8 cellular contexts compared by ENCODE assay signal in the genomic region with DNA sequence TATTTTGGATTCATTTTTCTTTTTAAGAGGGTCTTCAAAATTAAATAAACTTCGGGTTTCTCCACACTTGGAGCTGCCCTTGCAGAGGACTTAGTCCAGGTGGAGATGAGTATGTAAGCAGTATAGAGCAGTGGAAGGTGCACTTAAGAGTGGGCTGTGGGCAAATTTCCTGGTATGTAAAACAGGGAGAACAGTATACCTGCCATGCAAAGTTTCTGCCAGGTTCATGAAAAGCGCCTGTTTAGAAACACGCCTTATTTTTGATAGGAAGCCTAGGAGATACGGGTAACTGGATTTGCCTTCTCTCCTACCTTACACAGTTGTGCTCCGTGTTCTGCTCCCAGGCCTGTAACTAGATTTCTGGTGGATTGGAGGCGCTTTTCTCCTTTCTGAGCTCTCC. TPM values are rescaled to one million over a fixed set of nuclear protein-coding genes. Genes with fewer than 3 reads are reported as not detected.
A peak's percentile ranks its signal among the peaks of the same experiment; 100 is the strongest.
DNase-seq lines count a peak whose midpoint lies in the region; ATAC-seq, FAIRE-seq and TF ChIP-seq lines count a peak whose summit lies in the region.

No MANE protein-coding gene starts in this region.

- FAIRE-seq in GM12891 (lab: Jason Lieb, UNC), result no peak

- no peaks in the 10 kb centered on the region for H3K9me3 ChIP-seq in CD4-positive, CD25-positive, alpha-beta regulatory T cell (ENCODE audit: control insufficient read depth in 2 of 2, low read length in 2 of 2)

- peaks cover 24% of the 10 kb centered on the region for H3K36me3 Mint-ChIP-seq in CD4-positive, CD25-positive, alpha-beta regulatory T cell
- peaks cover 31% of the 10 kb centered on the region for H3K36me3 Mint-ChIP-seq in nephron progenitor cell (ENCODE audit: low read depth)

- H3K9me3 Mint-ChIP-seq in CD4-positive, CD25-positive, alpha-beta regulatory T cell, result no peaks in the 10 kb centered on the region
- H3K9me3 Mint-ChIP-seq in nephron progenitor cell, result no peaks in the 10 kb centered on the region

- peak overlapping the region in 2 of 3 donors; percentile 91 to 95 for H3K27ac Mint-ChIP-seq in CD4-positive, CD25-positive, alpha-beta regulatory T cell
- H3K27ac Mint-ChIP-seq in nephron progenitor cell, result peak overlapping the region; percentile 64

- H3K4me3 ChIP-seq in CD4-positive, CD25-positive, alpha-beta regulatory T cell (ENCODE audit: low read depth, low read length), result peak overlapping the region; percentile 87
- H3K4me3 ChIP-seq in NB4 (ENCODE audit: low read depth, low read length) (peak overlapping the region; percentile 98), dorsolateral prefrontal cortex (peak overlapping the region; percentile 50 to 99 (median 90))

- peaks cover 14 to 52% (median 35%) of the 10 kb centered on the region in 4 donors for H3K4me1 Mint-ChIP-seq in CD4-positive, CD25-positive, alpha-beta regulatory T cell
- peaks cover 46% of the 10 kb centered on the region for H3K4me1 Mint-ChIP-seq in nephron progenitor cell

- H3K4me1 ChIP-seq in CD4-positive, CD25-positive, alpha-beta regulatory T cell (ENCODE audit: control insufficient read depth, insufficient read depth, low read length, poor library complexity, severe bottlenecking), result peaks cover 33% of the 10 kb centered on the region

- TF ChIP-seq CTCF in NB4 (IDR thresholded peaks at IDR 0.05; ENCODE audit: low read depth, low read length) (no peak), dorsolateral prefrontal cortex (IDR thresholded peaks at IDR 0.05 in 54 of 56, conservative IDR thresholded peaks at IDR 0.05 in 2 of 56; ENCODE audit: low read depth in 1 of 56, partially characterized antibody in 56 of 56) (no peak), nephron progenitor cell (IDR thresholded peaks at IDR 0.05) (no peak)

- no peak for DNase-seq in CD4-positive, CD25-positive, alpha-beta regulatory T cell
- DNase-seq in NB4 (ENCODE audit: low read depth) (no peak), dorsolateral prefrontal cortex (no peak), nephron progenitor cell (no peak), HK-2 (ENCODE audit: unreplicated experiment) (no peak), hepatic stellate cell (ENCODE audit: low spot score) (no peak), GM12891 (ENCODE audit: insufficient read length, low spot score) (no peak)

- TF ChIP-seq POLR2A in NB4 (IDR thresholded peaks at IDR 0.05; ENCODE audit: extremely low read depth, insufficient read length) (no peak), GM12891 (IDR thresholded peaks at IDR 0.05; ENCODE audit: low read depth, low read length) (no peak)

- intact Hi-C loops in dorsolateral prefrontal cortex (cut with DNase I), result loop anchor here (2.0 to 10.0 kb wide), 7 partner anchors 41 to 394 kb away; partner anchors contain the start of genes ARTN (in 2 of the 2) and ST3GAL3 (in 2 of the 2)

- H3K27me3 ChIP-seq in CD4-positive, CD25-positive, alpha-beta regulatory T cell (ENCODE audit: control insufficient read depth, insufficient read depth, low read length), result no peaks in the 10 kb centered on the region
- H3K27me3 ChIP-seq in dorsolateral prefrontal cortex, result no peaks in the 10 kb centered on the region

- H3K27ac ChIP-seq in CD4-positive, CD25-positive, alpha-beta regulatory T cell (ENCODE audit: insufficient read depth, low read length, poor library complexity, severe bottlenecking), result peak overlapping the region; percentile 85
- peak overlapping the region in 36 of 59 donors; percentile 32 to 100 (median 97) for H3K27ac ChIP-seq in dorsolateral prefrontal cortex

- H3K36me3 ChIP-seq in CD4-positive, CD25-positive, alpha-beta regulatory T cell (ENCODE audit: control insufficient read depth, insufficient read depth, low read length), result peaks cover 29% of the 10 kb centered on the region

- peaks cover 5% of the 10 kb centered on the region for H3K27me3 Mint-ChIP-seq in CD4-positive, CD25-positive, alpha-beta regulatory T cell
- H3K27me3 Mint-ChIP-seq in nephron progenitor cell (ENCODE audit: low read depth, poor library complexity), result peaks cover 14% of the 10 kb centered on the region

- no peak for ATAC-seq in CD4-positive, CD25-positive, alpha-beta regulatory T cell (ENCODE audit: low read depth in 2 of 2)
- ATAC-seq in HG03159 (IDR thresholded peaks at IDR 0.05; ENCODE audit: unreplicated experiment), result no peak

- H3K4me3 Mint-ChIP-seq in CD4-positive, CD25-positive, alpha-beta regulatory T cell, result peak overlapping the region; percentile 93 to 99 (median 98)
- peak overlapping the region; percentile 95 for H3K4me3 Mint-ChIP-seq in nephron progenitor cell

TF ChIP-seq in GM12891, 5 proteins besides CTCF, POLR2A, EP300 and RAD21:
- TF ChIP-seq POU2F2 (IDR thresholded peaks at IDR 0.05; ENCODE audit: low read depth, low read length) (no peak), SPI1 (IDR thresholded peaks at IDR 0.05; ENCODE audit: low read depth, low read length) (no peak), POLR2AphosphoS5 (IDR thresholded peaks at IDR 0.05; ENCODE audit: low read depth, low read length) (no peak), TAF1 (IDR thresholded peaks at IDR 0.05; ENCODE audit: low read depth, low read length) (no peak), PAX5 (IDR thresholded peaks at IDR 0.05; ENCODE audit: insufficient read depth, low read length, severe bottlenecking) (no peak)
TF ChIP-seq in GM12891: peak in this region for 0.

RNA-seq across cellular contexts. Expression of gene KDM4A, which starts 1.2 kb away (rescaled TPM):
- 48.4 TPM for total RNA-seq in CD4-positive, CD25-positive, alpha-beta regulatory T cell
- polyA plus RNA-seq in CD4-positive, CD25-positive, alpha-beta regulatory T cell, result 10 to 100 TPM in 2 of 4 donors, 1 to 10 TPM in 2; 8.0 to 10.6 (median 9.9) TPM
- 10 to 100 TPM; 30.7 to 59.1 (median 45.8) TPM for total RNA-seq in dorsolateral prefrontal cortex
- 12.1 TPM for polyA plus RNA-seq in GM12891 (2012; ENCODE audit: low read depth, missing spikeins)

RNA-seq across cellular contexts. Expression of gene ST3GAL3, which starts 56.1 kb away (rescaled TPM):
- total RNA-seq in CD4-positive, CD25-positive, alpha-beta regulatory T cell, result 25.0 TPM
- 1 to 10 TPM; 5.7 to 9.6 (median 8.3) TPM for polyA plus RNA-seq in CD4-positive, CD25-positive, alpha-beta regulatory T cell
- 10 to 100 TPM; 35.1 to 80.7 (median 56.5) TPM for total RNA-seq in dorsolateral prefrontal cortex
- polyA plus RNA-seq in GM12891 (2012; ENCODE audit: low read depth, missing spikeins), result 9.7 TPM
